Comparison of ENCODE assay signal across 1 cellular context in the genomic region with DNA sequence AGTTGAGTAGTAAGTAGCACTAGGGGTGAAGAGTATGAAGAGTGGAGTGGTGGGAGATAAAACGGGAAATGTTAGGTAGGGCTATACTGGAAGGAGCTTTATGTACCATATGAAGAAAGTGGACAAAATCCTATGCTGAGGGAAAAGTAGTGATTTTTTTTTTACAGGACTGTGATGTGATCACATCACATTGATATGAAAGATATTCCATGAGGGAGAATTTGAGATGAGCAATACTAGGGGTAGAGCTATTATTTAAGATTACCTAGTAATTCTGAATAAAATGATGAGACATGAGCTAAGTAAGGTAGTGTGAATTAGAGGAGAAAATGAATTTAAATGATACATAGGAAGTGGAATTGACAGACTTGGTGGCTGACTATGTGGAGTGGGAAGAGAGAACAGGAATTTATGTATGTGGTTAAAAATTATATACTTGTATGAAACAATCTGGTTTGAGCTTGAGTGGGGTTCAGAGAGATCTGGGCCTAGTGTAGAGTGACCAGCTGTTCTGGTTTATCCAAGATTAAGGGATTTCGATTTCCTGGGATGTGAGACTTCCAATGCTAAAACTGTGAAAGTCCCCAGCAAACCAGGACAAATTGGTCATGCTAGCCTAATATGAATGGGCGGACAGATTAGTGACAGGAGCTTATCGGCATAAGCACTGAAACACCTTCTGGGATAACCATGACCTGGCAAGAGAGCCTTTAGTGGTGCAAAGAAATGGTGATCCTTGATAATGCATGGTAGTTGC.
TF ChIP-seq lines count a peak whose summit lies in the region.

No MANE protein-coding gene starts in this region.

TF ChIP-seq in H1, 55 proteins besides CTCF, POLR2A, EP300 and RAD21:
- TF ChIP-seq RBBP5 (IDR thresholded peaks at IDR 0.05; ENCODE audit: borderline replicate concordance, low read depth, low read length) (no peak), JUN (IDR thresholded peaks at IDR 0.05; ENCODE audit: low read depth, low read length) (no peak), SIX5 (IDR thresholded peaks at IDR 0.05; ENCODE audit: low read depth, low read length) (no peak), NANOG (IDR thresholded peaks at IDR 0.05; ENCODE audit: insufficient read depth, low read depth, low read length, poor library complexity, severe bottlenecking) (no peak), CHD1 (IDR thresholded peaks at IDR 0.05; ENCODE audit: low read depth, low read length) (no peak), CBX8 (IDR thresholded peaks at IDR 0.05; ENCODE audit: borderline replicate concordance, low read depth, low read length) (no peak), EZH2 (IDR thresholded peaks at IDR 0.05; ENCODE audit: low read depth, low read length, severe bottlenecking) (no peak), FOSL1 (IDR thresholded peaks at IDR 0.05; ENCODE audit: insufficient read depth, low read depth, low read length) (no peak), GABPA (IDR thresholded peaks at IDR 0.05; ENCODE audit: borderline replicate concordance, insufficient read depth, low read length) (no peak)
TF ChIP-seq in H1: peak in this region for 0.
